ENCODE assay signal across 8 cellular contexts in genomic region chr13:98672947-98673545, GRCh38.
A peak's percentile ranks its signal among the peaks of the same experiment; 100 is the strongest.
DNase-seq lines count a peak whose midpoint lies in the region; ATAC-seq, FAIRE-seq and TF ChIP-seq lines count a peak whose summit lies in the region.

No MANE protein-coding gene starts in this region.

- 16% methylated on average over 5 of the region's 11 CpGs for WGBS in HepG2 (ENCODE audit: low lambda C conversion rate)

- H3K27ac ChIP-seq in AG04450 (ENCODE audit: low read depth, low read length): no peak overlapping the region
- peak overlapping the region in 1 of 59 donors; percentile 2 for H3K27ac ChIP-seq in dorsolateral prefrontal cortex
- H3K27ac ChIP-seq in HepG2 (ENCODE audit: extremely low read length, insufficient read depth, low read length): no peak overlapping the region

- no peaks in the 10 kb centered on the region for H3K79me2 ChIP-seq in HepG2 (ENCODE audit: insufficient read depth, low read length)

- TF ChIP-seq RAD21 in HepG2 (CRISPR knock-in tag; IDR thresholded peaks at IDR 0.05): peak; percentile 82; the same call in 1 of the 2 replicates

- no peak for TF ChIP-seq POLR2A in HepG2 (IDR thresholded peaks at IDR 0.05; ENCODE audit: insufficient read depth in 1 of 2, low read depth in 2 of 2, low read length in 2 of 2)

- H3K9me3 ChIP-seq in AG04450 (ENCODE audit: control insufficient read depth, insufficient read depth, low read length) (no peaks in the 10 kb centered on the region), HepG2 (ENCODE audit: low read length) (no peaks in the 10 kb centered on the region)

- POLR2A ChIA-PET in AG04450 (lab: Yijun Ruan, JAX) (no interaction called here), HepG2 (lab: Yijun Ruan, JAX) (no interaction called here)

- peak overlapping the region; percentile 88 for H3K4me2 ChIP-seq in HepG2 (ENCODE audit: low read depth, low read length)

- DNase-seq in AG04450 (ENCODE audit: low read depth, low spot score) (peak; percentile 52), NCI-H2227 treated with DMSO at 0.1 percent for 48 hours (lab: John Stamatoyannopoulos, UW) (peak; percentile 57), dorsolateral prefrontal cortex (peak in 7 of 10 donors; percentile 38 to 70 (median 49)), HepG2 (ENCODE audit: low spot score) (peak; percentile 81)
- peak; percentile 34 to 52 for DNase-seq in activated CD4-positive, alpha-beta T cell treated with anti-CD3 and anti-CD28 coated beads for 4 hours
- peak; percentile 19 to 48 (median 40) for DNase-seq in stimulated activated CD4-positive, alpha-beta T cell treated with anti-CD3 and anti-CD28 coated beads, TNF-alpha, amount 100 ng/mL, for 24 hours (ENCODE audit: low read depth in 3 of 3)

- no peaks in the 10 kb centered on the region for H3K36me3 ChIP-seq in HepG2 (replicated peaks in 1 of 2; ENCODE audit: control insufficient read depth in 1 of 2, insufficient read depth in 2 of 2, low read length in 2 of 2)

- no TSS peak for BruUV-seq in HepG2 (replicated peaks; lab: Mats Ljungman, UMichigan)

- TF ChIP-seq EP300 in HepG2 (IDR thresholded peaks at IDR 0.05; ENCODE audit: low read depth in 2 of 2, low read length in 2 of 2) (no peak), HepG2 (CRISPR knock-in tag; IDR thresholded peaks at IDR 0.05; ENCODE audit: borderline replicate concordance) (no peak)

- no peak overlapping the region for H3K4me3 ChIP-seq in AG04450 (ENCODE audit: low read depth, low read length)
- peak overlapping the region in 26 of 59 donors; percentile 7 to 54 (median 25) for H3K4me3 ChIP-seq in dorsolateral prefrontal cortex
- H3K4me3 ChIP-seq in HepG2 (replicated peaks in 1 of 3; ENCODE audit: insufficient read depth in 1 of 3, low read depth in 2 of 3, low read length in 3 of 3): peak overlapping the region; percentile 31 to 56 (median 50); a peak in 5 of 6 replicates

- TF ChIP-seq CTCF in AG04450 (IDR thresholded peaks at IDR 0.05; ENCODE audit: low read depth, low read length): peak; percentile 87
- TF ChIP-seq CTCF in dorsolateral prefrontal cortex (IDR thresholded peaks at IDR 0.05 in 54 of 56, conservative IDR thresholded peaks at IDR 0.05 in 2 of 56; ENCODE audit: low read depth in 1 of 56, partially characterized antibody in 56 of 56): peak; percentile 70 to 99 (median 91)
- peak; percentile 82 for TF ChIP-seq CTCF in HepG2 (CRISPR knock-in tag; IDR thresholded peaks at IDR 0.05)

- FAIRE-seq in HepG2 (lab: Jason Lieb, UNC): peak; percentile 89

- peaks cover 44% of the 10 kb centered on the region for H3K4me1 ChIP-seq in HepG2 (ENCODE audit: insufficient read depth, low read length)

- peak overlapping the region; percentile 42; the same call in 1 of the 2 replicates for H3K9ac ChIP-seq in HepG2 (ENCODE audit: insufficient read depth, low read depth, low read length)

- in situ Hi-C loops in HepG2 (cut with HindIII; ENCODE audit: extremely low pct_ligation_motif_present, low pct_unique_long_range_greater_than_20kb): loop anchor here (25.0 kb wide), 1 partner anchor 811 kb away; no protein-coding TSS in a partner anchor

- no peaks in the 10 kb centered on the region for H4K20me1 ChIP-seq in HepG2 (ENCODE audit: insufficient read depth, low read length)

- CTCF ChIA-PET in AG04450 (lab: Charles Lee): interaction anchor here (0.5 to 2.7 kb wide), 28 partner anchors 8 to 825 kb away, joined by 3 to 24 read pairs (median 3); no protein-coding TSS in a partner anchor
- CTCF ChIA-PET in HepG2 (lab: Yijun Ruan, JAX; ENCODE audit: low intra/inter-chr PET ratio, low total read pairs): interaction anchor here (0.7 to 1.8 kb wide), 4 partner anchors 21 to 228 kb away, joined by 3 to 11 read pairs (median 6); no protein-coding TSS in a partner anchor

- H3K27me3 ChIP-seq in AG04450 (ENCODE audit: control insufficient read depth, insufficient read depth, low read length) (peaks cover 1% of the 10 kb centered on the region), dorsolateral prefrontal cortex (peaks cover 0 to 6% (median 0%) of the 10 kb centered on the region in 45 donors), HepG2 (ENCODE audit: control insufficient read depth in 1 of 2, insufficient read depth in 2 of 2, low read length in 2 of 2) (no peaks in the 10 kb centered on the region)

- no peak overlapping the region for H2AFZ ChIP-seq in HepG2 (ENCODE audit: low read length)

- intact Hi-C loops in dorsolateral prefrontal cortex (cut with DNase I) (loop anchor here (5.0 to 10.0 kb wide), 6 partner anchors 226 to 816 kb away; no protein-coding TSS in a partner anchor), HepG2 (cut with micrococcal nuclease; ENCODE audit: unreplicated experiment) (loop anchor here (1.0 to 5.0 kb wide), 4 partner anchors 170 to 824 kb away; no protein-coding TSS in a partner anchor)

- peak; percentile 71 for ATAC-seq in GM18519 (IDR thresholded peaks at IDR 0.05; ENCODE audit: low FRiP score, unreplicated experiment)
- ATAC-seq in HG03108 (IDR thresholded peaks at IDR 0.05; ENCODE audit: unreplicated experiment): peak; percentile 83
- peak; percentile 93 for ATAC-seq in HepG2

TF ChIP-seq in HepG2, 621 proteins besides CTCF, POLR2A, EP300 and RAD21 (continues in another document):
- TF ChIP-seq ZKSCAN5 (CRISPR knock-in tag; IDR thresholded peaks at IDR 0.05) (no peak), SAP130 (CRISPR knock-in tag; IDR thresholded peaks at IDR 0.05; ENCODE audit: low read depth) (peak; percentile 35), SMYD3 (CRISPR knock-in tag; IDR thresholded peaks at IDR 0.05) (no peak), ZNF317 (CRISPR knock-in tag; IDR thresholded peaks at IDR 0.05) (no peak), ELF1 (CRISPR knock-in tag; IDR thresholded peaks at IDR 0.05) (no peak), TOPORS (CRISPR knock-in tag; IDR thresholded peaks at IDR 0.05) (no peak), BORCS8-MEF2B (CRISPR knock-in tag; IDR thresholded peaks at IDR 0.05) (no peak), ZNF530 (CRISPR knock-in tag; IDR thresholded peaks at IDR 0.05; ENCODE audit: low read depth) (no peak), ZEB1 (IDR thresholded peaks at IDR 0.05; ENCODE audit: insufficient replicate concordance, low read depth) (peak; percentile 33), ZC3H13 (CRISPR knock-in tag; IDR thresholded peaks at IDR 0.05) (no peak), HMGA1 (CRISPR knock-in tag; conservative IDR thresholded peaks at IDR 0.05) (no peak), ZNF367 (CRISPR knock-in tag; IDR thresholded peaks at IDR 0.05; ENCODE audit: borderline replicate concordance) (no peak), ZFYVE20 (CRISPR knock-in tag; IDR thresholded peaks at IDR 0.05; ENCODE audit: borderline replicate concordance, low read depth) (no peak), TCF7L2 (IDR thresholded peaks at IDR 0.05; ENCODE audit: low read depth, low read length) (no peak), ZNF780A (CRISPR knock-in tag; IDR thresholded peaks at IDR 0.05) (no peak), SMARCC2 (IDR thresholded peaks at IDR 0.05) (no peak), BCL6 (CRISPR knock-in tag; IDR thresholded peaks at IDR 0.05) (no peak)
- TF ChIP-seq, protein P1, sequence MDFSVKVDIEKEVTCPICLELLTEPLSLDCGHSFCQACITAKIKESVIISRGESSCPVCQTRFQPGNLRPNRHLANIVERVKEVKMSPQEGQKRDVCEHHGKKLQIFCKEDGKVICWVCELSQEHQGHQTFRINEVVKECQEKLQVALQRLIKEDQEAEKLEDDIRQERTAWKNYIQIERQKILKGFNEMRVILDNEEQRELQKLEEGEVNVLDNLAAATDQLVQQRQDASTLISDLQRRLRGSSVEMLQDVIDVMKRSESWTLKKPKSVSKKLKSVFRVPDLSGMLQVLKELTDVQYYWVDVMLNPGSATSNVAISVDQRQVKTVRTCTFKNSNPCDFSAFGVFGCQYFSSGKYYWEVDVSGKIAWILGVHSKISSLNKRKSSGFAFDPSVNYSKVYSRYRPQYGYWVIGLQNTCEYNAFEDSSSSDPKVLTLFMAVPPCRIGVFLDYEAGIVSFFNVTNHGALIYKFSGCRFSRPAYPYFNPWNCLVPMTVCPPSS (IDR thresholded peaks at IDR 0.05): no peak
- TF ChIP-seq, protein P2, sequence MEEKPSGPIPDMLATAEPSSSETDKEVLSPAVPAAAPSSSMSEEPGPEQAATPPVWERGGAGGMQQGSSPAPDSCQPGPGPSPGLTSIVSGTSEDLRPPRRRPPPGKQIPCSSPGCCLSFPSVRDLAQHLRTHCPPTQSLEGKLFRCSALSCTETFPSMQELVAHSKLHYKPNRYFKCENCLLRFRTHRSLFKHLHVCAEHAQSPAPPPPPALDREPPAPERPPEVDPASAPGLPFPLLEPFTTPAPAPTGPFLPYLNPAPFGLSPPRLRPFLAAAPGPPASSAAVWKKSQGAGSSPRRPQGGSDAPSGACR (CRISPR knock-in tag; IDR thresholded peaks at IDR 0.05): no peak
- TF ChIP-seq, protein P3, sequence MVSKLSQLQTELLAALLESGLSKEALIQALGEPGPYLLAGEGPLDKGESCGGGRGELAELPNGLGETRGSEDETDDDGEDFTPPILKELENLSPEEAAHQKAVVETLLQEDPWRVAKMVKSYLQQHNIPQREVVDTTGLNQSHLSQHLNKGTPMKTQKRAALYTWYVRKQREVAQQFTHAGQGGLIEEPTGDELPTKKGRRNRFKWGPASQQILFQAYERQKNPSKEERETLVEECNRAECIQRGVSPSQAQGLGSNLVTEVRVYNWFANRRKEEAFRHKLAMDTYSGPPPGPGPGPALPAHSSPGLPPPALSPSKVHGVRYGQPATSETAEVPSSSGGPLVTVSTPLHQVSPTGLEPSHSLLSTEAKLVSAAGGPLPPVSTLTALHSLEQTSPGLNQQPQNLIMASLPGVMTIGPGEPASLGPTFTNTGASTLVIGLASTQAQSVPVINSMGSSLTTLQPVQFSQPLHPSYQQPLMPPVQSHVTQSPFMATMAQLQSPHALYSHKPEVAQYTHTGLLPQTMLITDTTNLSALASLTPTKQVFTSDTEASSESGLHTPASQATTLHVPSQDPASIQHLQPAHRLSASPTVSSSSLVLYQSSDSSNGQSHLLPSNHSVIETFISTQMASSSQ (IDR thresholded peaks at IDR 0.05; ENCODE audit: low read depth): no peak
- TF ChIP-seq, protein P3 (CRISPR knock-in tag; IDR thresholded peaks at IDR 0.05; ENCODE audit: borderline replicate concordance): no peak
